Comparison of ENCODE assay signal across 8 cellular contexts in the genomic region with DNA sequence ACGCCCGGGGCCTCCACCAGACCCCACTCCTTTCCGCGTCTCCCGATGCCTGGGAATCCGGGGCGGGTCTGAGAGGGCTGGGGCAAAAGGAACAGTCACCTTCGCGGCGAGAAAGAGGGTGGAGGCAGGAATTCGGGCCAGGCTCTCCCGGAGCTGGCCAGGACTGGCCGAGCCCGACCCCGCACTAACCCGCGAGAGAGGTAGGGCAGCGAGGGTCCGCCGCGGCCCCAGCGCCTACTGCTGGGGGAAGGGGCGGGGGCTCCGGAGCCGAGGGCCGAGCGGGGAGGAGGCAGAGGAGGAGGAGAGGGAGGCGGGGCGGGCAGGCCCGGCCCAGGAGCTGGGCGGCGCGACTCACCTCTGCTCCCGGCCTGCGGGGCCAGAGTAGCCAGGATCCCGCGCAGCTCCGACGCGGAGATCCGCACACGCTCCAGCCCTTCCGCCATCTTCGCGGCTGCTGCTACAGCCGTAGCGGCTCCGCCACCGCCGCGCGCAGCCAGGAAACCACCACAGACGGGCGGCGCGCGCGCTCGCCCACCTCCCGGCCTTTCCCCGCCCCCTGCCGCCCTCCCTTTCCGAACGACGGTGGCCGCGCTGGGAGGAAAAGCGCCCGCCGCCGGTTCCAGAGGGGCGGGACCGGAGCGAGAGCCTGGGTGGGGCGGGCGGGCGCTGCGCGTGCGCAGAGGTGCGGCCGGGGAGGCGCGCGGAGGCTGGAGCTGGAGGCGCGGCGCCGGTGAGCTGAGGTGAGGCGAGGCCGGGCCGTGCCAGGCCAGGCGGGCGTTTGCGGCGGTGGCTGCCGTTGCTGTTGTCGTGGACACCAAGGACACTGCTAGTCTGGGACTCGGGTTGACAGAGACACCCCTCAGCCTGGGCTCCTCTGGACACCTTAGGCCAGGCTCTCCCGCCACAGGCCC. TPM values are rescaled to one million over a fixed set of nuclear protein-coding genes. Genes with fewer than 3 reads are reported as not detected.
DNase-seq lines count a peak whose midpoint lies in the region; ATAC-seq and TF ChIP-seq lines count a peak whose summit lies in the region.

Gene SMG6, minus strand, starts transcription at position 508 of the 911 bp plus-strand sequence. Its CDS starts 65 bp downstream, at position 443.
A gene with protein sequence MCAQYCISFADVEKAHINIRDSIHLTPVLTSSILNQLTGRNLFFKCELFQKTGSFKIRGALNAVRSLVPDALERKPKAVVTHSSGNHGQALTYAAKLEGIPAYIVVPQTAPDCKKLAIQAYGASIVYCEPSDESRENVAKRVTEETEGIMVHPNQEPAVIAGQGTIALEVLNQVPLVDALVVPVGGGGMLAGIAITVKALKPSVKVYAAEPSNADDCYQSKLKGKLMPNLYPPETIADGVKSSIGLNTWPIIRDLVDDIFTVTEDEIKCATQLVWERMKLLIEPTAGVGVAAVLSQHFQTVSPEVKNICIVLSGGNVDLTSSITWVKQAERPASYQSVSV (plus strand): TSS at position 673 of the 911 bp plus-strand sequence. CDS start 11,611 bp downstream, outside the sequence.

- ATAC-seq in DND-41 (ENCODE audit: insufficient read depth, low read depth) (peak; percentile 88), GM21619 (IDR thresholded peaks at IDR 0.05; ENCODE audit: unreplicated experiment) (peak; percentile 77)
- peak; percentile 91 for ATAC-seq in activated T-helper 17 cell treated with anti-CD3 and anti-CD28 coated beads, Interleukin-2, amount 50 U/mL, for 72 hours (replicated peaks)
- peak; percentile 97 for ATAC-seq in naive thymus-derived CD4-positive, alpha-beta T cell
- ATAC-seq in stimulated activated naive B cell treated with anti-CD40 and anti-IgM and Interleukin-4, amounts not matched to agents 10 μg/mL and 1 μg/mL and 100 μg/mL, for 72 hours (replicated peaks): peak; percentile 87 to 89

- H3K27ac Mint-ChIP-seq in activated T-helper 17 cell treated with anti-CD3 and anti-CD28 coated beads, Interleukin-2, amount 50 U/mL, for 72 hours: peak within 1 kb of the TSS; percentile 75
- H3K27ac Mint-ChIP-seq in naive thymus-derived CD4-positive, alpha-beta T cell: peak within 1 kb of the TSS; percentile 76 to 95 (median 84)
- H3K27ac Mint-ChIP-seq in stimulated activated naive B cell treated with anti-CD40 and anti-IgM and Interleukin-4, amounts not matched to agents 10 μg/mL and 1 μg/mL and 100 μg/mL, for 72 hours: peak within 1 kb of the TSS; percentile 89

- H3K36me3 ChIP-seq in DND-41 (ENCODE audit: insufficient read depth, low read length): peaks cover 30% of the 10 kb centered on the region
- H3K36me3 ChIP-seq in fibroblast of lung (ENCODE audit: control insufficient read depth, insufficient read depth, low read length): peaks cover 7% of the 10 kb centered on the region
- H3K36me3 ChIP-seq in naive thymus-derived CD4-positive, alpha-beta T cell (ENCODE audit: control insufficient read depth in 2 of 3, insufficient read depth in 3 of 3, low read length in 3 of 3): peaks cover 4 to 24% (median 5%) of the 10 kb centered on the region in 3 experiments

- H3K79me2 ChIP-seq in DND-41 (ENCODE audit: insufficient read depth, low read length) (peaks cover 82% of the 10 kb centered on the region), fibroblast of lung (ENCODE audit: control insufficient read depth, insufficient read depth, low read length) (peaks cover 33% of the 10 kb centered on the region)

- intact Hi-C loops in naive thymus-derived CD4-positive, alpha-beta T cell (cut with micrococcal nuclease): loop anchor here (1.0 to 10.0 kb wide), 13 partner anchors 33 to 659 kb away; partner anchors contain the start of genes RILP (in 2 of the 2), TSR1 (in 2 of the 2), MNT (in 1 of the 2) and OVCA2 (in 1 of the 2)

- H4K20me1 ChIP-seq in DND-41 (ENCODE audit: insufficient read depth, low read length): peaks cover 26% of the 10 kb centered on the region
- H4K20me1 ChIP-seq in fibroblast of lung (ENCODE audit: control insufficient read depth, extremely low read depth, insufficient read depth, low read length): no peaks in the 10 kb centered on the region

- H3K27me3 ChIP-seq in DND-41 (ENCODE audit: insufficient read depth, low read length, poor library complexity): no peaks in the 10 kb centered on the region
- no peaks in the 10 kb centered on the region for H3K27me3 ChIP-seq in fibroblast of lung (ENCODE audit: control insufficient read depth, insufficient read depth, low read length)
- H3K27me3 ChIP-seq in naive thymus-derived CD4-positive, alpha-beta T cell (ENCODE audit: control insufficient read depth in 2 of 2, insufficient read depth in 2 of 2, low read length in 2 of 2): no peaks in the 10 kb centered on the region

- H3K4me1 Mint-ChIP-seq in activated T-helper 17 cell treated with anti-CD3 and anti-CD28 coated beads, Interleukin-2, amount 50 U/mL, for 72 hours: peaks cover 17% of the 10 kb centered on the region
- peaks cover 25 to 61% (median 47%) of the 10 kb centered on the region in 7 donors for H3K4me1 Mint-ChIP-seq in naive thymus-derived CD4-positive, alpha-beta T cell
- H3K4me1 Mint-ChIP-seq in stimulated activated naive B cell treated with anti-CD40 and anti-IgM and Interleukin-4, amounts not matched to agents 10 μg/mL and 1 μg/mL and 100 μg/mL, for 72 hours: peaks cover 4 to 51% of the 10 kb centered on the region in 2 donors

- H3K9me3 ChIP-seq in DND-41 (ENCODE audit: insufficient read depth, low read length, severe bottlenecking) (no peaks in the 10 kb centered on the region), fibroblast of lung (ENCODE audit: control insufficient read depth, insufficient read depth, low read depth, low read length) (no peaks in the 10 kb centered on the region)
- no peaks in the 10 kb centered on the region for H3K9me3 ChIP-seq in naive thymus-derived CD4-positive, alpha-beta T cell (ENCODE audit: control insufficient read depth in 2 of 3, low read length in 3 of 3)

- peak within 1 kb of the TSS; percentile 91 for H3K9ac ChIP-seq in DND-41 (ENCODE audit: low read depth, low read length)
- H3K9ac ChIP-seq in fibroblast of lung (ENCODE audit: insufficient read depth, low read length): peak within 1 kb of the TSS; percentile 92

- H3K27ac ChIP-seq in DND-41 (ENCODE audit: low read length) (peak within 1 kb of the TSS; percentile 98), fibroblast of lung (ENCODE audit: insufficient read depth, low read length) (peak within 1 kb of the TSS; percentile 83)
- H3K27ac ChIP-seq in naive thymus-derived CD4-positive, alpha-beta T cell (ENCODE audit: low read depth, low read length): peak within 1 kb of the TSS; percentile 98

- H3K4me1 ChIP-seq in DND-41 (ENCODE audit: insufficient read depth, low read length) (peaks cover 49% of the 10 kb centered on the region), fibroblast of lung (ENCODE audit: control insufficient read depth, extremely low read depth, insufficient read depth, low read length) (no peaks in the 10 kb centered on the region)
- H3K4me1 ChIP-seq in naive thymus-derived CD4-positive, alpha-beta T cell (ENCODE audit: control insufficient read depth in 2 of 2, insufficient read depth in 2 of 2, low read length in 2 of 2): peaks cover 9 to 13% of the 10 kb centered on the region in 2 donors

- POLR2A ChIA-PET in naive thymus-derived CD4-positive, alpha-beta T cell (lab: Charles Lee): interaction anchor here (0.5 to 2.4 kb wide), 18 partner anchors 11 to 580 kb away, joined by 3 to 21 read pairs (median 3); partner anchors contain the start of genes HIC1, RTN4RL1 and TSR1

- TF ChIP-seq CTCF in DND-41 (IDR thresholded peaks at IDR 0.05; ENCODE audit: borderline replicate concordance, extremely low read depth, low read length, poor library complexity, severe bottlenecking) (no peak), fibroblast of lung (conservative IDR thresholded peaks at IDR 0.05 in 1 of 2, IDR thresholded peaks at IDR 0.05 in 1 of 2; ENCODE audit: low read depth in 1 of 2, low read length in 2 of 2) (no peak)

- no peaks in the 10 kb centered on the region for H3K9me3 Mint-ChIP-seq in activated T-helper 17 cell treated with anti-CD3 and anti-CD28 coated beads, Interleukin-2, amount 50 U/mL, for 72 hours
- no peaks in the 10 kb centered on the region for H3K9me3 Mint-ChIP-seq in naive thymus-derived CD4-positive, alpha-beta T cell
- H3K9me3 Mint-ChIP-seq in stimulated activated naive B cell treated with anti-CD40 and anti-IgM and Interleukin-4, amounts not matched to agents 10 μg/mL and 1 μg/mL and 100 μg/mL, for 72 hours: no peaks in the 10 kb centered on the region

- no peak for TF ChIP-seq EP300 in Ishikawa (IDR thresholded peaks at IDR 0.05; ENCODE audit: borderline replicate concordance)

- H3K4me3 ChIP-seq in DND-41 (ENCODE audit: low read depth in 1 of 2, low read length in 2 of 2) (peak within 1 kb of the TSS; percentile 98 to 99), fibroblast of lung (replicated peaks in 1 of 4; ENCODE audit: control extremely low read depth in 1 of 4, insufficient read depth in 1 of 4, low read depth in 3 of 4, low read length in 4 of 4) (peak within 1 kb of the TSS; percentile 76 to 98 (median 94))
- peak within 1 kb of the TSS; percentile 87 for H3K4me3 ChIP-seq in naive thymus-derived CD4-positive, alpha-beta T cell (ENCODE audit: low read length)

- peak within 1 kb of the TSS; percentile 86 for H3K4me3 Mint-ChIP-seq in activated T-helper 17 cell treated with anti-CD3 and anti-CD28 coated beads, Interleukin-2, amount 50 U/mL, for 72 hours
- H3K4me3 Mint-ChIP-seq in naive thymus-derived CD4-positive, alpha-beta T cell: peak within 1 kb of the TSS; percentile 90 to 98 (median 92)
- peak within 1 kb of the TSS; percentile 88 to 91 for H3K4me3 Mint-ChIP-seq in stimulated activated naive B cell treated with anti-CD40 and anti-IgM and Interleukin-4, amounts not matched to agents 10 μg/mL and 1 μg/mL and 100 μg/mL, for 72 hours

- peaks cover 40% of the 10 kb centered on the region for H3K36me3 Mint-ChIP-seq in activated T-helper 17 cell treated with anti-CD3 and anti-CD28 coated beads, Interleukin-2, amount 50 U/mL, for 72 hours (ENCODE audit: low read depth)
- peaks cover 8 to 23% (median 12%) of the 10 kb centered on the region in 5 donors for H3K36me3 Mint-ChIP-seq in naive thymus-derived CD4-positive, alpha-beta T cell
- H3K36me3 Mint-ChIP-seq in stimulated activated naive B cell treated with anti-CD40 and anti-IgM and Interleukin-4, amounts not matched to agents 10 μg/mL and 1 μg/mL and 100 μg/mL, for 72 hours: peaks cover 20 to 28% of the 10 kb centered on the region in 2 donors

- no peaks in the 10 kb centered on the region for H3K27me3 Mint-ChIP-seq in activated T-helper 17 cell treated with anti-CD3 and anti-CD28 coated beads, Interleukin-2, amount 50 U/mL, for 72 hours
- H3K27me3 Mint-ChIP-seq in naive thymus-derived CD4-positive, alpha-beta T cell: no peaks in the 10 kb centered on the region
- H3K27me3 Mint-ChIP-seq in stimulated activated naive B cell treated with anti-CD40 and anti-IgM and Interleukin-4, amounts not matched to agents 10 μg/mL and 1 μg/mL and 100 μg/mL, for 72 hours: no peaks in the 10 kb centered on the region

- CTCF ChIA-PET in naive thymus-derived CD4-positive, alpha-beta T cell (lab: Charles Lee): interaction anchor here (0.8 kb wide), 2 partner anchors 33 to 39 kb away, joined by 3 read pairs; partner anchors contain the start of gene TSR1

- DNase-seq in DND-41: peak; percentile 95
- DNase-seq in RPMI7951 (ENCODE audit: low read depth): peak; percentile 82
- peak; percentile 82 to 84 for DNase-seq in fibroblast of lung (ENCODE audit: low read depth in 2 of 2)
- DNase-seq in naive thymus-derived CD4-positive, alpha-beta T cell: peak; percentile 87 to 95 (median 93)
- peak; percentile 86 for DNase-seq in stimulated activated naive B cell treated with anti-CD40 and anti-IgM and Interleukin-4, amounts not matched to agents 10 μg/mL and 1 μg/mL and 100 μg/mL, for 72 hours

- H3K4me2 ChIP-seq in DND-41 (ENCODE audit: insufficient read depth, low read length) (peak within 1 kb of the TSS; percentile 91), fibroblast of lung (ENCODE audit: extremely low read depth, insufficient read depth, low read length) (peak within 1 kb of the TSS; percentile 81)

- H2AFZ ChIP-seq in DND-41 (ENCODE audit: low read depth, low read length) (peak within 1 kb of the TSS; percentile 100), fibroblast of lung (ENCODE audit: low read length) (peak within 1 kb of the TSS; percentile 77)

- TF ChIP-seq RAD21 in Ishikawa (IDR thresholded peaks at IDR 0.05; ENCODE audit: low read depth): no peak

RNA-seq across cellular contexts. Expression of gene SMG6, which starts in this region (rescaled TPM):
- total RNA-seq in RPMI7951 (2014; rRNA removed; shearing (Covaris generic)): 23.4 and 26.1 TPM in 2 replicates
- total RNA-seq in activated T-helper 17 cell treated with anti-CD3 and anti-CD28 coated beads, Interleukin-2, amount 50 U/mL, for 72 hours: 10 to 100 TPM; 39.0 to 52.8 TPM
- total RNA-seq in fibroblast of lung: 25.7 and 29.9 TPM in 2 replicates
- 14.7 and 15.5 TPM in 2 replicates for polyA plus RNA-seq in fibroblast of lung
- 29.6 and 34.2 TPM in 2 replicates for polyA plus RNA-seq in fibroblast of lung (2012)
- polyA minus RNA-seq in fibroblast of lung (ENCODE audit: low replicate concordance): 296 and 346 TPM in 2 replicates
- 10 to 100 TPM; 45.6 to 65.3 (median 55.8) TPM for total RNA-seq in naive thymus-derived CD4-positive, alpha-beta T cell
- 10 to 100 TPM in 1 of 2 donors, 1 to 10 TPM in 1; 8.6 to 14.0 TPM for polyA plus RNA-seq in naive thymus-derived CD4-positive, alpha-beta T cell

RNA-seq across cellular contexts. Expression of the second gene that starts in this region (rescaled TPM):
- total RNA-seq in RPMI7951 (2014; rRNA removed; shearing (Covaris generic)): 21.1 and 34.4 TPM in 2 replicates
- total RNA-seq in activated T-helper 17 cell treated with anti-CD3 and anti-CD28 coated beads, Interleukin-2, amount 50 U/mL, for 72 hours: 10 to 100 TPM; 11.8 to 19.1 TPM
- 14.1 and 15.0 TPM in 2 replicates for total RNA-seq in fibroblast of lung
- polyA plus RNA-seq in fibroblast of lung: 22.3 and 26.0 TPM in 2 replicates
- 19.9 and 24.1 TPM in 2 replicates for polyA plus RNA-seq in fibroblast of lung (2012)
- polyA minus RNA-seq in fibroblast of lung (ENCODE audit: low replicate concordance): 7.9 and 14.3 TPM in 2 replicates
- total RNA-seq in naive thymus-derived CD4-positive, alpha-beta T cell: 10 to 100 TPM in 1 of 5 experiments, 1 to 10 TPM in 4; 3.1 to 16.0 (median 8.3) TPM
- 1 to 10 TPM; 5.2 to 9.6 TPM for polyA plus RNA-seq in naive thymus-derived CD4-positive, alpha-beta T cell

Comparison
In these comparisons a context has a peak if more than half of its experiments do, and no peak if none do; other contexts are left out.
1. Peak in every context shown above with its lines: DNase-seq, ATAC-seq, H3K4me3 ChIP-seq and H3K27ac ChIP-seq.